Comparison of ENCODE assay signal across 1 cellular context in genomic region chr5:170315154-170315553, GRCh38.
TF ChIP-seq lines count a peak whose summit lies in the region.

No MANE protein-coding gene starts in this region.

TF ChIP-seq in HepG2, 621 proteins besides CTCF, POLR2A, EP300 and RAD21:
- TF ChIP-seq DZIP1 (CRISPR knock-in tag; IDR thresholded peaks at IDR 0.05) = no peak
